In the genomic region with DNA sequence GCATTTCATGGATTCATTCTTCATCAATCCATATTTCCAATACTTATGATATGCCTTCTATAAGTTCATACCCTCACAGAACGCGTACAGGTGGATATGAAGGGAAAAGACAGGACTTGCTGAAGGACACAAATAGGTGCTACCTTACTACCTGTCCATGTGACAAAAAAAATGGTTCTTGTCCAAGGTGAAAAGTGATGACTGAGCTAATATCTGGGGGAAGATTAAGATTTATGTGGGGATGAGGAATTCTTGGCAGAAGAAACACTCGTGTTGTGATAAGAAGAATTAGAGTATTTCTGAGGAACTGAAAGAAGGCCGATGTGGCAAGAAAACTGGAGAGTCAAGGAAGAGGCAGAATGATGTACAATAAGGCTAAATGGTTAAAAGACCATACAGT, we compare ENCODE assay signal across 25 cellular contexts.
"Had no signal": no experiment of that assay in that cellular context is flagged by ENCODE, and none has a peak within 500 bp of the region (broad histone marks: within the 10 kb centered on the region; RNA-seq: fewer than 3 reads in every experiment).

No MANE protein-coding gene starts in this region.

- DNase-seq: natural killer cell; occipital lobe; ovary; posterior cingulate gyrus; psoas muscle; right cardiac atrium; stimulated activated CD4-positive, alpha-beta T cell treated with anti-CD3 and anti-CD28 coated beads, Interleukin-15, amount 100 ng/mL, for 24 hours; stimulated activated CD4-positive, alpha-beta T cell treated with anti-CD3 and anti-CD28 coated beads, Interleukin-2, amount 100 ng/mL, for 24 hours; stimulated activated CD4-positive, alpha-beta T cell treated with anti-CD3 and anti-CD28 coated beads, Interleukin-2, amount 100 ng/mL, for 48 hours; stimulated activated CD4-positive, alpha-beta T cell treated with anti-CD3 and anti-CD28 coated beads, Interleukin-4, amount 100 ng/mL, for 24 hours; stimulated activated naive B cell treated with anti-CD40 and anti-IgM and Interleukin-4, amounts not matched to agents 10 μg/mL and 1 μg/mL and 100 μg/mL, for 72 hours; stimulated activated naive CD4-positive, alpha-beta T cell treated with Interleukin-2 at 50 U/mL for 16 hours; stomach; thyroid gland; trophoblast cell; upper lobe of left lung had no signal

- FAIRE-seq: urothelium cell line had no signal

- H3K9ac ChIP-seq: neural progenitor cell, parathyroid adenoma had no signal

- H3K36me3 ChIP-seq: neural progenitor cell, ovary, stomach, thoracic aorta, thyroid gland, tibial nerve, upper lobe of left lung, vagina had no signal

- H3K4me2 ChIP-seq: neural progenitor cell had no signal

- H3K27ac ChIP-seq: neural progenitor cell, ovary, parathyroid adenoma, psoas muscle, skin epidermis, stomach, thoracic aorta, thyroid gland, tibial nerve, upper lobe of left lung, vagina had no signal

- H3K4me3 ChIP-seq: neural progenitor cell, ovary, psoas muscle, skin epidermis, stomach, thoracic aorta, thyroid gland, tibial nerve, upper lobe of left lung, vagina had no signal

- H3K4me1 ChIP-seq: neural progenitor cell, parathyroid adenoma, psoas muscle, stomach, thyroid gland, tibial nerve, upper lobe of left lung, vagina had no signal

- ATAC-seq: natural killer cell; psoas muscle; right cardiac atrium; sciatic nerve; stimulated activated effector memory CD8-positive, alpha-beta T cell treated with anti-CD3 and anti-CD28 coated beads, Interleukin-12 subunit alpha, Interleukin-12 subunit beta, amount 100 ng/mL, for 72 hours; stimulated activated naive B cell treated with anti-CD40 and anti-IgM and Interleukin-4, amounts not matched to agents 10 μg/mL and 1 μg/mL and 100 μg/mL, for 72 hours had no signal

- H3K9me3 ChIP-seq: ovary, psoas muscle, stomach, thoracic aorta, thyroid gland, tibial nerve, upper lobe of left lung, vagina had no signal

- H2AFZ ChIP-seq: neural progenitor cell, parathyroid adenoma had no signal

- H3K27me3 ChIP-seq: neural progenitor cell, ovary, stomach, thyroid gland, tibial nerve, upper lobe of left lung, vagina had no signal

- H3K79me2 ChIP-seq: parathyroid adenoma had no signal
